In the genomic region with DNA sequence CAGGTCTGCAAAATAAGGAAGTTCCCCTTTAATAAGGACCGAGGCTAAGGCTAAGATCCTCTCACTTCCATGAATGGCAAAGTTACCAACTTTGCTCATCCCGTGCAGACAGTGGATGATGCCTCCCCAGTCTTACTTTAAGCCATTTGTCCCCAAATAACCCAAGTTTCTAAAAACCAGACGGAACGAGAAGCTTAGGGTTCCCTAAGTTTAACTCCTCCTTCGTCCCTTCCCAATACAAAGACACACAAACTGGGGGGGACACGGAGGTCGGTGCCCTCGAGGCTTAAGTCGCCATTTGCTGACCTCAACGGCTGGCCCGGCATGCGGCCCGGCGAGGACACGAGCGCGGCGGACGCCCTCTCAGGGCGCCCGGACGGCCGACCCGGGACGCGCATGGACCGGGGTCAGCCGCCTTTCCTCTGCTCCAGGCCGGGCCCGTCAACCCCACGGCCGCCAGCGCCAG, we compare ENCODE assay signal across 1 cellular context.
TF ChIP-seq lines count a peak whose summit lies in the region.

No MANE protein-coding gene starts in this region.

TF ChIP-seq in HepG2, 621 proteins besides CTCF, POLR2A, EP300 and RAD21 (continued from another document and continues in another):
- TF ChIP-seq, protein P1, sequence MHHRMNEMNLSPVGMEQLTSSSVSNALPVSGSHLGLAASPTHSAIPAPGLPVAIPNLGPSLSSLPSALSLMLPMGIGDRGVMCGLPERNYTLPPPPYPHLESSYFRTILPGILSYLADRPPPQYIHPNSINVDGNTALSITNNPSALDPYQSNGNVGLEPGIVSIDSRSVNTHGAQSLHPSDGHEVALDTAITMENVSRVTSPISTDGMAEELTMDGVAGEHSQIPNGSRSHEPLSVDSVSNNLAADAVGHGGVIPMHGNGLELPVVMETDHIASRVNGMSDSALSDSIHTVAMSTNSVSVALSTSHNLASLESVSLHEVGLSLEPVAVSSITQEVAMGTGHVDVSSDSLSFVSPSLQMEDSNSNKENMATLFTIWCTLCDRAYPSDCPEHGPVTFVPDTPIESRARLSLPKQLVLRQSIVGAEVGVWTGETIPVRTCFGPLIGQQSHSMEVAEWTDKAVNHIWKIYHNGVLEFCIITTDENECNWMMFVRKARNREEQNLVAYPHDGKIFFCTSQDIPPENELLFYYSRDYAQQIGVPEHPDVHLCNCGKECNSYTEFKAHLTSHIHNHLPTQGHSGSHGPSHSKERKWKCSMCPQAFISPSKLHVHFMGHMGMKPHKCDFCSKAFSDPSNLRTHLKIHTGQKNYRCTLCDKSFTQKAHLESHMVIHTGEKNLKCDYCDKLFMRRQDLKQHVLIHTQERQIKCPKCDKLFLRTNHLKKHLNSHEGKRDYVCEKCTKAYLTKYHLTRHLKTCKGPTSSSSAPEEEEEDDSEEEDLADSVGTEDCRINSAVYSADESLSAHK (CRISPR knock-in tag; IDR thresholded peaks at IDR 0.05; ENCODE audit: borderline replicate concordance): peak; percentile 58; the same call in 1 of the 2 replicates
- TF ChIP-seq, protein P2, sequence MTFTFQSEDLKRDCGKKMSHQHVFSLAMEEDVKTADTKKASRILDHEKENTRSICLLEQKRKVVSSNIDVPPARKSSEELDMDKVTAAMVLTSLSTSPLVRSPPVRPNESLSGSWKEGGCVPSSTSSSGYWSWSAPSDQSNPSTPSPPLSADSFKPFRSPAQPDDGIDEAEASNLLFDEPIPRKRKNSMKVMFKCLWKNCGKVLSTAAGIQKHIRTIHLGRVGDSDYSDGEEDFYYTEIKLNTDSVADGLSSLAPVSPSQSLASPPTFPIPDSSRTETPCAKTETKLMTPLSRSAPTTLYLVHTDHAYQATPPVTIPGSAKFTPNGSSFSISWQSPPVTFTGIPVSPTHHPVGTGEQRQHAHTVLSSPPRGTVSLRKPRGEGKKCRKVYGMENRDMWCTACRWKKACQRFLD (CRISPR knock-in tag; IDR thresholded peaks at IDR 0.05; ENCODE audit: borderline replicate concordance): 0 out of 2 replicates have a peak, but pooled peaks have one; percentile 66
- TF ChIP-seq, protein P3, sequence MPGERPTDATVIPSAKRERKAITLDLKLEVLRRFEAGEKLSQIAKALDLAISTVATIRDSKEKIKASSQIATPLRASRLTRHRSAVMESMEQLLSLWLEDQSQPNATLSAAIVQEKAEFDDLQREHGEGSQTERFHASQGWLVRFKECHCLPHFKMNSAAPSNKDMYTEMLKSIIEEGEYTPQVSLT (CRISPR knock-in tag; IDR thresholded peaks at IDR 0.05; ENCODE audit: borderline replicate concordance, low read depth): no peak
- TF ChIP-seq, protein P4, sequence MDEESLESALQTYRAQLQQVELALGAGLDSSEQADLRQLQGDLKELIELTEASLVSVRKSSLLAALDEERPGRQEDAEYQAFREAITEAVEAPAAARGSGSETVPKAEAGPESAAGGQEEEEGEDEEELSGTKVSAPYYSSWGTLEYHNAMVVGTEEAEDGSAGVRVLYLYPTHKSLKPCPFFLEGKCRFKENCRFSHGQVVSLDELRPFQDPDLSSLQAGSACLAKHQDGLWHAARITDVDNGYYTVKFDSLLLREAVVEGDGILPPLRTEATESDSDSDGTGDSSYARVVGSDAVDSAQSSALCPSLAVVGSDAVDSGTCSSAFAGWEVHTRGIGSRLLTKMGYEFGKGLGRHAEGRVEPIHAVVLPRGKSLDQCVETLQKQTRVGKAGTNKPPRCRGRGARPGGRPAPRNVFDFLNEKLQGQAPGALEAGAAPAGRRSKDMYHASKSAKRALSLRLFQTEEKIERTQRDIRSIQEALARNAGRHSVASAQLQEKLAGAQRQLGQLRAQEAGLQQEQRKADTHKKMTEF (CRISPR knock-in tag; IDR thresholded peaks at IDR 0.05): no peak
- no peak for TF ChIP-seq GTF2F1 (IDR thresholded peaks at IDR 0.05; ENCODE audit: low read length)
- TF ChIP-seq, protein P5, sequence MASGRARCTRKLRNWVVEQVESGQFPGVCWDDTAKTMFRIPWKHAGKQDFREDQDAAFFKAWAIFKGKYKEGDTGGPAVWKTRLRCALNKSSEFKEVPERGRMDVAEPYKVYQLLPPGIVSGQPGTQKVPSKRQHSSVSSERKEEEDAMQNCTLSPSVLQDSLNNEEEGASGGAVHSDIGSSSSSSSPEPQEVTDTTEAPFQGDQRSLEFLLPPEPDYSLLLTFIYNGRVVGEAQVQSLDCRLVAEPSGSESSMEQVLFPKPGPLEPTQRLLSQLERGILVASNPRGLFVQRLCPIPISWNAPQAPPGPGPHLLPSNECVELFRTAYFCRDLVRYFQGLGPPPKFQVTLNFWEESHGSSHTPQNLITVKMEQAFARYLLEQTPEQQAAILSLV (CRISPR knock-in tag; IDR thresholded peaks at IDR 0.05; ENCODE audit: borderline replicate concordance): no peak
- peak; percentile 59; the same call in 1 of the 2 replicates for TF ChIP-seq ZNF263 (CRISPR knock-in tag; IDR thresholded peaks at IDR 0.05)
- TF ChIP-seq, protein P6, sequence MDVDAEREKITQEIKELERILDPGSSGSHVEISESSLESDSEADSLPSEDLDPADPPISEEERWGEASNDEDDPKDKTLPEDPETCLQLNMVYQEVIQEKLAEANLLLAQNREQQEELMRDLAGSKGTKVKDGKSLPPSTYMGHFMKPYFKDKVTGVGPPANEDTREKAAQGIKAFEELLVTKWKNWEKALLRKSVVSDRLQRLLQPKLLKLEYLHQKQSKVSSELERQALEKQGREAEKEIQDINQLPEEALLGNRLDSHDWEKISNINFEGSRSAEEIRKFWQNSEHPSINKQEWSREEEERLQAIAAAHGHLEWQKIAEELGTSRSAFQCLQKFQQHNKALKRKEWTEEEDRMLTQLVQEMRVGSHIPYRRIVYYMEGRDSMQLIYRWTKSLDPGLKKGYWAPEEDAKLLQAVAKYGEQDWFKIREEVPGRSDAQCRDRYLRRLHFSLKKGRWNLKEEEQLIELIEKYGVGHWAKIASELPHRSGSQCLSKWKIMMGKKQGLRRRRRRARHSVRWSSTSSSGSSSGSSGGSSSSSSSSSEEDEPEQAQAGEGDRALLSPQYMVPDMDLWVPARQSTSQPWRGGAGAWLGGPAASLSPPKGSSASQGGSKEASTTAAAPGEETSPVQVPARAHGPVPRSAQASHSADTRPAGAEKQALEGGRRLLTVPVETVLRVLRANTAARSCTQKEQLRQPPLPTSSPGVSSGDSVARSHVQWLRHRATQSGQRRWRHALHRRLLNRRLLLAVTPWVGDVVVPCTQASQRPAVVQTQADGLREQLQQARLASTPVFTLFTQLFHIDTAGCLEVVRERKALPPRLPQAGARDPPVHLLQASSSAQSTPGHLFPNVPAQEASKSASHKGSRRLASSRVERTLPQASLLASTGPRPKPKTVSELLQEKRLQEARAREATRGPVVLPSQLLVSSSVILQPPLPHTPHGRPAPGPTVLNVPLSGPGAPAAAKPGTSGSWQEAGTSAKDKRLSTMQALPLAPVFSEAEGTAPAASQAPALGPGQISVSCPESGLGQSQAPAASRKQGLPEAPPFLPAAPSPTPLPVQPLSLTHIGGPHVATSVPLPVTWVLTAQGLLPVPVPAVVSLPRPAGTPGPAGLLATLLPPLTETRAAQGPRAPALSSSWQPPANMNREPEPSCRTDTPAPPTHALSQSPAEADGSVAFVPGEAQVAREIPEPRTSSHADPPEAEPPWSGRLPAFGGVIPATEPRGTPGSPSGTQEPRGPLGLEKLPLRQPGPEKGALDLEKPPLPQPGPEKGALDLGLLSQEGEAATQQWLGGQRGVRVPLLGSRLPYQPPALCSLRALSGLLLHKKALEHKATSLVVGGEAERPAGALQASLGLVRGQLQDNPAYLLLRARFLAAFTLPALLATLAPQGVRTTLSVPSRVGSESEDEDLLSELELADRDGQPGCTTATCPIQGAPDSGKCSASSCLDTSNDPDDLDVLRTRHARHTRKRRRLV (CRISPR knock-in tag; IDR thresholded peaks at IDR 0.05): no peak
- no peak for TF ChIP-seq RARG (CRISPR knock-in tag; IDR thresholded peaks at IDR 0.05; ENCODE audit: low read depth)
- TF ChIP-seq GABPB1 (CRISPR knock-in tag; IDR thresholded peaks at IDR 0.05): no peak
- TF ChIP-seq, protein P7, sequence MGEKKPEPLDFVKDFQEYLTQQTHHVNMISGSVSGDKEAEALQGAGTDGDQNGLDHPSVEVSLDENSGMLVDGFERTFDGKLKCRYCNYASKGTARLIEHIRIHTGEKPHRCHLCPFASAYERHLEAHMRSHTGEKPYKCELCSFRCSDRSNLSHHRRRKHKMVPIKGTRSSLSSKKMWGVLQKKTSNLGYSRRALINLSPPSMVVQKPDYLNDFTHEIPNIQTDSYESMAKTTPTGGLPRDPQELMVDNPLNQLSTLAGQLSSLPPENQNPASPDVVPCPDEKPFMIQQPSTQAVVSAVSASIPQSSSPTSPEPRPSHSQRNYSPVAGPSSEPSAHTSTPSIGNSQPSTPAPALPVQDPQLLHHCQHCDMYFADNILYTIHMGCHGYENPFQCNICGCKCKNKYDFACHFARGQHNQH (CRISPR knock-in tag; IDR thresholded peaks at IDR 0.05): no peak
- TF ChIP-seq, protein P8, sequence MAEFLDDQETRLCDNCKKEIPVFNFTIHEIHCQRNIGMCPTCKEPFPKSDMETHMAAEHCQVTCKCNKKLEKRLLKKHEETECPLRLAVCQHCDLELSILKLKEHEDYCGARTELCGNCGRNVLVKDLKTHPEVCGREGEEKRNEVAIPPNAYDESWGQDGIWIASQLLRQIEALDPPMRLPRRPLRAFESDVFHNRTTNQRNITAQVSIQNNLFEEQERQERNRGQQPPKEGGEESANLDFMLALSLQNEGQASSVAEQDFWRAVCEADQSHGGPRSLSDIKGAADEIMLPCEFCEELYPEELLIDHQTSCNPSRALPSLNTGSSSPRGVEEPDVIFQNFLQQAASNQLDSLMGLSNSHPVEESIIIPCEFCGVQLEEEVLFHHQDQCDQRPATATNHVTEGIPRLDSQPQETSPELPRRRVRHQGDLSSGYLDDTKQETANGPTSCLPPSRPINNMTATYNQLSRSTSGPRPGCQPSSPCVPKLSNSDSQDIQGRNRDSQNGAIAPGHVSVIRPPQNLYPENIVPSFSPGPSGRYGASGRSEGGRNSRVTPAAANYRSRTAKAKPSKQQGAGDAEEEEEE (CRISPR knock-in tag; IDR thresholded peaks at IDR 0.05; ENCODE audit: borderline replicate concordance): no peak
- TF ChIP-seq ZNF138 (CRISPR knock-in tag; IDR thresholded peaks at IDR 0.05; ENCODE audit: low read depth): no peak
- TF ChIP-seq, protein P9, sequence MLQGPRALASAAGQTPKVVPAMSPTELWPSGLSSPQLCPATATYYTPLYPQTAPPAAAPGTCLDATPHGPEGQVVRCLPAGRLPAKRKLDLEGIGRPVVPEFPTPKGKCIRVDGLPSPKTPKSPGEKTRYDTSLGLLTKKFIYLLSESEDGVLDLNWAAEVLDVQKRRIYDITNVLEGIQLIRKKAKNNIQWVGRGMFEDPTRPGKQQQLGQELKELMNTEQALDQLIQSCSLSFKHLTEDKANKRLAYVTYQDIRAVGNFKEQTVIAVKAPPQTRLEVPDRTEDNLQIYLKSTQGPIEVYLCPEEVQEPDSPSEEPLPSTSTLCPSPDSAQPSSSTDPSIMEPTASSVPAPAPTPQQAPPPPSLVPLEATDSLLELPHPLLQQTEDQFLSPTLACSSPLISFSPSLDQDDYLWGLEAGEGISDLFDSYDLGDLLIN (CRISPR knock-in tag; IDR thresholded peaks at IDR 0.05; ENCODE audit: borderline replicate concordance): no peak
- TF ChIP-seq, protein P10, sequence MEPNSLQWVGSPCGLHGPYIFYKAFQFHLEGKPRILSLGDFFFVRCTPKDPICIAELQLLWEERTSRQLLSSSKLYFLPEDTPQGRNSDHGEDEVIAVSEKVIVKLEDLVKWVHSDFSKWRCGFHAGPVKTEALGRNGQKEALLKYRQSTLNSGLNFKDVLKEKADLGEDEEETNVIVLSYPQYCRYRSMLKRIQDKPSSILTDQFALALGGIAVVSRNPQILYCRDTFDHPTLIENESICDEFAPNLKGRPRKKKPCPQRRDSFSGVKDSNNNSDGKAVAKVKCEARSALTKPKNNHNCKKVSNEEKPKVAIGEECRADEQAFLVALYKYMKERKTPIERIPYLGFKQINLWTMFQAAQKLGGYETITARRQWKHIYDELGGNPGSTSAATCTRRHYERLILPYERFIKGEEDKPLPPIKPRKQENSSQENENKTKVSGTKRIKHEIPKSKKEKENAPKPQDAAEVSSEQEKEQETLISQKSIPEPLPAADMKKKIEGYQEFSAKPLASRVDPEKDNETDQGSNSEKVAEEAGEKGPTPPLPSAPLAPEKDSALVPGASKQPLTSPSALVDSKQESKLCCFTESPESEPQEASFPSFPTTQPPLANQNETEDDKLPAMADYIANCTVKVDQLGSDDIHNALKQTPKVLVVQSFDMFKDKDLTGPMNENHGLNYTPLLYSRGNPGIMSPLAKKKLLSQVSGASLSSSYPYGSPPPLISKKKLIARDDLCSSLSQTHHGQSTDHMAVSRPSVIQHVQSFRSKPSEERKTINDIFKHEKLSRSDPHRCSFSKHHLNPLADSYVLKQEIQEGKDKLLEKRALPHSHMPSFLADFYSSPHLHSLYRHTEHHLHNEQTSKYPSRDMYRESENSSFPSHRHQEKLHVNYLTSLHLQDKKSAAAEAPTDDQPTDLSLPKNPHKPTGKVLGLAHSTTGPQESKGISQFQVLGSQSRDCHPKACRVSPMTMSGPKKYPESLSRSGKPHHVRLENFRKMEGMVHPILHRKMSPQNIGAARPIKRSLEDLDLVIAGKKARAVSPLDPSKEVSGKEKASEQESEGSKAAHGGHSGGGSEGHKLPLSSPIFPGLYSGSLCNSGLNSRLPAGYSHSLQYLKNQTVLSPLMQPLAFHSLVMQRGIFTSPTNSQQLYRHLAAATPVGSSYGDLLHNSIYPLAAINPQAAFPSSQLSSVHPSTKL (CRISPR knock-in tag; IDR thresholded peaks at IDR 0.05): no peak; the same call in 1 of the 2 replicates
- no peak for TF ChIP-seq HMGA1 (CRISPR knock-in tag; conservative IDR thresholded peaks at IDR 0.05)
- TF ChIP-seq ARNT (IDR thresholded peaks at IDR 0.05): no peak
- TF ChIP-seq, protein P11, sequence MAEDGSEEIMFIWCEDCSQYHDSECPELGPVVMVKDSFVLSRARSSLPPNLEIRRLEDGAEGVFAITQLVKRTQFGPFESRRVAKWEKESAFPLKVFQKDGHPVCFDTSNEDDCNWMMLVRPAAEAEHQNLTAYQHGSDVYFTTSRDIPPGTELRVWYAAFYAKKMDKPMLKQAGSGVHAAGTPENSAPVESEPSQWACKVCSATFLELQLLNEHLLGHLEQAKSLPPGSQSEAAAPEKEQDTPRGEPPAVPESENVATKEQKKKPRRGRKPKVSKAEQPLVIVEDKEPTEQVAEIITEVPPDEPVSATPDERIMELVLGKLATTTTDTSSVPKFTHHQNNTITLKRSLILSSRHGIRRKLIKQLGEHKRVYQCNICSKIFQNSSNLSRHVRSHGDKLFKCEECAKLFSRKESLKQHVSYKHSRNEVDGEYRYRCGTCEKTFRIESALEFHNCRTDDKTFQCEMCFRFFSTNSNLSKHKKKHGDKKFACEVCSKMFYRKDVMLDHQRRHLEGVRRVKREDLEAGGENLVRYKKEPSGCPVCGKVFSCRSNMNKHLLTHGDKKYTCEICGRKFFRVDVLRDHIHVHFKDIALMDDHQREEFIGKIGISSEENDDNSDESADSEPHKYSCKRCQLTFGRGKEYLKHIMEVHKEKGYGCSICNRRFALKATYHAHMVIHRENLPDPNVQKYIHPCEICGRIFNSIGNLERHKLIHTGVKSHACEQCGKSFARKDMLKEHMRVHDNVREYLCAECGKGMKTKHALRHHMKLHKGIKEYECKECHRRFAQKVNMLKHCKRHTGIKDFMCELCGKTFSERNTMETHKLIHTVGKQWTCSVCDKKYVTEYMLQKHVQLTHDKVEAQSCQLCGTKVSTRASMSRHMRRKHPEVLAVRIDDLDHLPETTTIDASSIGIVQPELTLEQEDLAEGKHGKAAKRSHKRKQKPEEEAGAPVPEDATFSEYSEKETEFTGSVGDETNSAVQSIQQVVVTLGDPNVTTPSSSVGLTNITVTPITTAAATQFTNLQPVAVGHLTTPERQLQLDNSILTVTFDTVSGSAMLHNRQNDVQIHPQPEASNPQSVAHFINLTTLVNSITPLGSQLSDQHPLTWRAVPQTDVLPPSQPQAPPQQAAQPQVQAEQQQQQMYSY (CRISPR knock-in tag; IDR thresholded peaks at IDR 0.05): no peak; the same call in 1 of the 2 replicates
